Comparison of ENCODE assay signal across 1 cellular context in genomic region chr11:114259551-114259983, GRCh38.
TF ChIP-seq lines count a peak whose summit lies in the region.

No MANE protein-coding gene starts in this region.

TF ChIP-seq in HEK293, 187 proteins besides CTCF, POLR2A, EP300 and RAD21 (continued from another document and continues in another):
- TF ChIP-seq ZNF423 (tag by site-specific recombination; IDR thresholded peaks at IDR 0.05): peak; percentile 88
- TF ChIP-seq, protein P1, sequence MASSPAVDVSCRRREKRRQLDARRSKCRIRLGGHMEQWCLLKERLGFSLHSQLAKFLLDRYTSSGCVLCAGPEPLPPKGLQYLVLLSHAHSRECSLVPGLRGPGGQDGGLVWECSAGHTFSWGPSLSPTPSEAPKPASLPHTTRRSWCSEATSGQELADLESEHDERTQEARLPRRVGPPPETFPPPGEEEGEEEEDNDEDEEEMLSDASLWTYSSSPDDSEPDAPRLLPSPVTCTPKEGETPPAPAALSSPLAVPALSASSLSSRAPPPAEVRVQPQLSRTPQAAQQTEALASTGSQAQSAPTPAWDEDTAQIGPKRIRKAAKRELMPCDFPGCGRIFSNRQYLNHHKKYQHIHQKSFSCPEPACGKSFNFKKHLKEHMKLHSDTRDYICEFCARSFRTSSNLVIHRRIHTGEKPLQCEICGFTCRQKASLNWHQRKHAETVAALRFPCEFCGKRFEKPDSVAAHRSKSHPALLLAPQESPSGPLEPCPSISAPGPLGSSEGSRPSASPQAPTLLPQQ (tag by site-specific recombination; IDR thresholded peaks at IDR 0.05): no peak
- no peak for TF ChIP-seq ZNF510 (tag by site-specific recombination; IDR thresholded peaks at IDR 0.05; ENCODE audit: insufficient replicate concordance)
- no peak for TF ChIP-seq ELK4 (IDR thresholded peaks at IDR 0.05; ENCODE audit: borderline replicate concordance, low read depth, low read length)
- no peak for TF ChIP-seq ZNF223 (tag by site-specific recombination; IDR thresholded peaks at IDR 0.05)
- TF ChIP-seq ZNF549 (tag by site-specific recombination; IDR thresholded peaks at IDR 0.05): no peak
- TF ChIP-seq ZNF391 (tag by site-specific recombination; IDR thresholded peaks at IDR 0.05; ENCODE audit: borderline replicate concordance, low read depth): no peak
- no peak for TF ChIP-seq ZNF148 (tag by site-specific recombination; IDR thresholded peaks at IDR 0.05; ENCODE audit: borderline replicate concordance)
- no peak; the same call in 1 of the 2 replicates for TF ChIP-seq ZNF629 (tag by site-specific recombination; IDR thresholded peaks at IDR 0.05)
- TF ChIP-seq TCF7L2 (IDR thresholded peaks at IDR 0.05; ENCODE audit: borderline replicate concordance, low read depth, low read length): 0 out of 2 replicates have a peak, but pooled peaks have one; percentile 32
- TF ChIP-seq, protein P2, sequence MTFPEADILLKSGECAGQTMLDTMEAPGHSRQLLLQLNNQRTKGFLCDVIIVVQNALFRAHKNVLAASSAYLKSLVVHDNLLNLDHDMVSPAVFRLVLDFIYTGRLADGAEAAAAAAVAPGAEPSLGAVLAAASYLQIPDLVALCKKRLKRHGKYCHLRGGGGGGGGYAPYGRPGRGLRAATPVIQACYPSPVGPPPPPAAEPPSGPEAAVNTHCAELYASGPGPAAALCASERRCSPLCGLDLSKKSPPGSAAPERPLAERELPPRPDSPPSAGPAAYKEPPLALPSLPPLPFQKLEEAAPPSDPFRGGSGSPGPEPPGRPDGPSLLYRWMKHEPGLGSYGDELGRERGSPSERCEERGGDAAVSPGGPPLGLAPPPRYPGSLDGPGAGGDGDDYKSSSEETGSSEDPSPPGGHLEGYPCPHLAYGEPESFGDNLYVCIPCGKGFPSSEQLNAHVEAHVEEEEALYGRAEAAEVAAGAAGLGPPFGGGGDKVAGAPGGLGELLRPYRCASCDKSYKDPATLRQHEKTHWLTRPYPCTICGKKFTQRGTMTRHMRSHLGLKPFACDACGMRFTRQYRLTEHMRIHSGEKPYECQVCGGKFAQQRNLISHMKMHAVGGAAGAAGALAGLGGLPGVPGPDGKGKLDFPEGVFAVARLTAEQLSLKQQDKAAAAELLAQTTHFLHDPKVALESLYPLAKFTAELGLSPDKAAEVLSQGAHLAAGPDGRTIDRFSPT (tag by site-specific recombination; IDR thresholded peaks at IDR 0.05): peak; percentile 39; the same call in 1 of the 2 replicates
- TF ChIP-seq, protein P3, sequence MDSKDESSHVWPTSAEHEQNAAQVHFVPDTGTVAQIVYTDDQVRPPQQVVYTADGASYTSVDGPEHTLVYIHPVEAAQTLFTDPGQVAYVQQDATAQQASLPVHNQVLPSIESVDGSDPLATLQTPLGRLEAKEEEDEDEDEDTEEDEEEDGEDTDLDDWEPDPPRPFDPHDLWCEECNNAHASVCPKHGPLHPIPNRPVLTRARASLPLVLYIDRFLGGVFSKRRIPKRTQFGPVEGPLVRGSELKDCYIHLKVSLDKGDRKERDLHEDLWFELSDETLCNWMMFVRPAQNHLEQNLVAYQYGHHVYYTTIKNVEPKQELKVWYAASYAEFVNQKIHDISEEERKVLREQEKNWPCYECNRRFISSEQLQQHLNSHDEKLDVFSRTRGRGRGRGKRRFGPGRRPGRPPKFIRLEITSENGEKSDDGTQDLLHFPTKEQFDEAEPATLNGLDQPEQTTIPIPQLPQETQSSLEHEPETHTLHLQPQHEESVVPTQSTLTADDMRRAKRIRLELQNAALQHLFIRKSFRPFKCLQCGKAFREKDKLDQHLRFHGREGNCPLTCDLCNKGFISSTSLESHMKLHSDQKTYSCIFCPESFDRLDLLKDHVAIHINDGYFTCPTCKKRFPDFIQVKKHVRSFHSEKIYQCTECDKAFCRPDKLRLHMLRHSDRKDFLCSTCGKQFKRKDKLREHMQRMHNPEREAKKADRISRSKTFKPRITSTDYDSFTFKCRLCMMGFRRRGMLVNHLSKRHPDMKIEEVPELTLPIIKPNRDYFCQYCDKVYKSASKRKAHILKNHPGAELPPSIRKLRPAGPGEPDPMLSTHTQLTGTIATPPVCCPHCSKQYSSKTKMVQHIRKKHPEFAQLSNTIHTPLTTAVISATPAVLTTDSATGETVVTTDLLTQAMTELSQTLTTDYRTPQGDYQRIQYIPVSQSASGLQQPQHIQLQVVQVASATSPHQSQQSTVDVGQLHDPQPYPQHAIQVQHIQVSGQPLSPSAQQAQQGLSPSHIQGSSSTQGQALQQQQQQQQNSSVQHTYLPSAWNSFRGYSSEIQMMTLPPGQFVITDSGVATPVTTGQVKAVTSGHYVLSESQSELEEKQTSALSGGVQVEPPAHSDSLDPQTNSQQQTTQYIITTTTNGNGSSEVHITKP (tag by site-specific recombination; IDR thresholded peaks at IDR 0.05): no peak
- TF ChIP-seq, protein P4, sequence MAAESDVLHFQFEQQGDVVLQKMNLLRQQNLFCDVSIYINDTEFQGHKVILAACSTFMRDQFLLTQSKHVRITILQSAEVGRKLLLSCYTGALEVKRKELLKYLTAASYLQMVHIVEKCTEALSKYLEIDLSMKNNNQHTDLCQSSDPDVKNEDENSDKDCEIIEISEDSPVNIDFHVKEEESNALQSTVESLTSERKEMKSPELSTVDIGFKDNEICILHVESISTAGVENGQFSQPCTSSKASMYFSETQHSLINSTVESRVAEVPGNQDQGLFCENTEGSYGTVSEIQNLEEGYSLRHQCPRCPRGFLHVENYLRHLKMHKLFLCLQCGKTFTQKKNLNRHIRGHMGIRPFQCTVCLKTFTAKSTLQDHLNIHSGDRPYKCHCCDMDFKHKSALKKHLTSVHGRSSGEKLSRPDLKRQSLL (tag by site-specific recombination; IDR thresholded peaks at IDR 0.05): no peak
- TF ChIP-seq, protein P5, sequence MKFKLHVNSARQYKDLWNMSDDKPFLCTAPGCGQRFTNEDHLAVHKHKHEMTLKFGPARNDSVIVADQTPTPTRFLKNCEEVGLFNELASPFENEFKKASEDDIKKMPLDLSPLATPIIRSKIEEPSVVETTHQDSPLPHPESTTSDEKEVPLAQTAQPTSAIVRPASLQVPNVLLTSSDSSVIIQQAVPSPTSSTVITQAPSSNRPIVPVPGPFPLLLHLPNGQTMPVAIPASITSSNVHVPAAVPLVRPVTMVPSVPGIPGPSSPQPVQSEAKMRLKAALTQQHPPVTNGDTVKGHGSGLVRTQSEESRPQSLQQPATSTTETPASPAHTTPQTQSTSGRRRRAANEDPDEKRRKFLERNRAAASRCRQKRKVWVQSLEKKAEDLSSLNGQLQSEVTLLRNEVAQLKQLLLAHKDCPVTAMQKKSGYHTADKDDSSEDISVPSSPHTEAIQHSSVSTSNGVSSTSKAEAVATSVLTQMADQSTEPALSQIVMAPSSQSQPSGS (tag by site-specific recombination; IDR thresholded peaks at IDR 0.05; ENCODE audit: low read depth): no peak
- TF ChIP-seq, protein P6, sequence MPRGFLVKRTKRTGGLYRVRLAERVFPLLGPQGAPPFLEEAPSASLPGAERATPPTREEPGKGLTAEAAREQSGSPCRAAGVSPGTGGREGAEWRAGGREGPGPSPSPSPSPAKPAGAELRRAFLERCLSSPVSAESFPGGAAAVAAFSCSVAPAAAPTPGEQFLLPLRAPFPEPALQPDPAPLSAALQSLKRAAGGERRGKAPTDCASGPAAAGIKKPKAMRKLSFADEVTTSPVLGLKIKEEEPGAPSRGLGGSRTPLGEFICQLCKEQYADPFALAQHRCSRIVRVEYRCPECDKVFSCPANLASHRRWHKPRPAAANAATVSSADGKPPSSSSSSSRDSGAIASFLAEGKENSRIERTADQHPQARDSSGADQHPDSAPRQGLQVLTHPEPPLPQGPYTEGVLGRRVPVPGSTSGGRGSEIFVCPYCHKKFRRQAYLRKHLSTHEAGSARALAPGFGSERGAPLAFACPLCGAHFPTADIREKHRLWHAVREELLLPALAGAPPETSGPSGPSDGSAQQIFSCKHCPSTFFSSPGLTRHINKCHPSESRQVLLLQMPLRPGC (tag by site-specific recombination; IDR thresholded peaks at IDR 0.05): peak; percentile 62; the same call in 1 of the 2 replicates
- TF ChIP-seq ZNF341 (tag by site-specific recombination; IDR thresholded peaks at IDR 0.05; ENCODE audit: low read depth): peak; percentile 19; the same call in 1 of the 2 replicates
- TF ChIP-seq, protein P7, sequence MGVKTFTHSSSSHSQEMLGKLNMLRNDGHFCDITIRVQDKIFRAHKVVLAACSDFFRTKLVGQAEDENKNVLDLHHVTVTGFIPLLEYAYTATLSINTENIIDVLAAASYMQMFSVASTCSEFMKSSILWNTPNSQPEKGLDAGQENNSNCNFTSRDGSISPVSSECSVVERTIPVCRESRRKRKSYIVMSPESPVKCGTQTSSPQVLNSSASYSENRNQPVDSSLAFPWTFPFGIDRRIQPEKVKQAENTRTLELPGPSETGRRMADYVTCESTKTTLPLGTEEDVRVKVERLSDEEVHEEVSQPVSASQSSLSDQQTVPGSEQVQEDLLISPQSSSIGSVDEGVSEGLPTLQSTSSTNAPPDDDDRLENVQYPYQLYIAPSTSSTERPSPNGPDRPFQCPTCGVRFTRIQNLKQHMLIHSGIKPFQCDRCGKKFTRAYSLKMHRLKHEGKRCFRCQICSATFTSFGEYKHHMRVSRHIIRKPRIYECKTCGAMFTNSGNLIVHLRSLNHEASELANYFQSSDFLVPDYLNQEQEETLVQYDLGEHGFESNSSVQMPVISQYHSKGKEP (tag by site-specific recombination; IDR thresholded peaks at IDR 0.05): peak; percentile 64
- no peak for TF ChIP-seq ZNF239 (tag by site-specific recombination; IDR thresholded peaks at IDR 0.05)
- 0 out of 2 replicates have a peak, but pooled peaks have one; percentile 19 for TF ChIP-seq ZNF664 (tag by site-specific recombination; IDR thresholded peaks at IDR 0.05)
- no peak for TF ChIP-seq REST (tag by site-specific recombination; IDR thresholded peaks at IDR 0.05)
- no peak for TF ChIP-seq ZNF10 (tag by site-specific recombination; IDR thresholded peaks at IDR 0.05)
- TF ChIP-seq KLF17 (tag by site-specific recombination; IDR thresholded peaks at IDR 0.05): peak; percentile 96
- no peak for TF ChIP-seq ZSCAN18 (tag by site-specific recombination; IDR thresholded peaks at IDR 0.05)
- TF ChIP-seq ZNF19 (tag by site-specific recombination; IDR thresholded peaks at IDR 0.05; ENCODE audit: low read depth): no peak
- no peak for TF ChIP-seq ZNF335 (tag by site-specific recombination; conservative IDR thresholded peaks at IDR 0.05)
- 0 out of 2 replicates have a peak, but pooled peaks have one; percentile 12 for TF ChIP-seq ZBTB48 (tag by site-specific recombination; IDR thresholded peaks at IDR 0.05)
- no peak for TF ChIP-seq ZNF626 (tag by site-specific recombination; IDR thresholded peaks at IDR 0.05)
